ENCODE assay signal across 8 cellular contexts in genomic region chr1:109483658-109484518, GRCh38. TPM values are rescaled to one million over a fixed set of nuclear protein-coding genes. Genes with fewer than 3 reads are reported as not detected.
A peak's percentile ranks its signal among the peaks of the same experiment; 100 is the strongest.
DNase-seq lines count a peak whose midpoint lies in the region; ATAC-seq and TF ChIP-seq lines count a peak whose summit lies in the region.

A gene with protein sequence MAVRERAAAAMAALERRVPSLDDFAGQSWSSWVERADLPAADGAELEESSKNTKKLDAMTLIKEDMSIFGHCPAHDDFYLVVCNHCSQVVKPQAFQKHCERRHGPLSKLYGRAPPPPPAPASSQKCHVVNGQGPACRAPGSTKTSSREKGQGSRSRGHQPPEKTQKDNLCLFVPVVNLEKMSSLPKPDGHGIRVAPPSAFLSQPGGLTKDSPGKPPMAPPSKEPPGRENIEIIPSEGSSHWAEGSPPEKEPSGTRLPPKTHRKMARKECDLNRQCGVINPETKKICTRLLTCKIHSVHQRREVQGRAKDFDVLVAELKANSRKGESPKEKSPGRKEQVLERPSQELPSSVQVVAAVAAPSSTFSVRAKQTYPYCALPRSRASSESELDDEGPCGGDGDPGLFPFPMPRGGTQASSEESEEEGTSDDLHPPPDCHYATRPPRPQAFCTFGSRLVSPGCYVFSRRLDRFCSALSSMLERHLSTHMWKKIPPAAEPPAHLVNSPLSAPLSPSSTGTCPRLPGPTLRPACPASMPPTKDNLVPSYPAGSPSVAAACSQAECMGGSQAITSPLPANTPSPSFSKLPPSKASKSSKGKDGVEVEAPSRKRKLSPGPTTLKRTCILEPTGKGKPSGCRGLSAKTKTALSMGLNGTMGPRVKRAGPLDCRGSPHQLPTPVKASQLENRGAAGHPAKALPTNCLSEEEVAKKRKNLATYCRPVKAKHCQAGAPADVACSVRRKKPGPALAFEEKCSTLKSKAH (plus strand): TSS chr1:109483905. CDS start chr1:109483954, 49 bp downstream.

- TF ChIP-seq POLR2A in lower leg skin (IDR thresholded peaks at IDR 0.05): no peak

- peak within 1 kb of the TSS; percentile 89 to 97 for H3K4me3 Mint-ChIP-seq in CD14-positive monocyte

- WGBS in lower leg skin, 2 donors: 0 to 1% methylated on average over 38 of the region's 73 CpGs

- DNase-seq in CD14-positive monocyte (ENCODE audit: low spot score): peak; percentile 92
- DNase-seq in NCI-H748 treated with DMSO at 0.1 percent for 48 hours (lab: John Stamatoyannopoulos, UW): peak; percentile 64
- DNase-seq in activated CD4-positive, alpha-beta T cell treated with anti-CD3 and anti-CD28 coated beads, Interleukin-2, amount 50 U/mL, for 48 hours: peak; percentile 88 to 89
- DNase-seq in dermis blood vessel endothelial cell: peak; percentile 93
- peak; percentile 82 to 97 for DNase-seq in lower leg skin (ENCODE audit: low spot score in 2 of 2)
- DNase-seq in stimulated activated CD4-positive, alpha-beta T cell treated with anti-CD3 and anti-CD28 coated beads, Interleukin-4, amount 100 ng/mL, for 4 hours: peak; percentile 89 to 92

- no peaks in the 10 kb centered on the region for H3K9me3 Mint-ChIP-seq in CD14-positive monocyte

- peaks cover 10 to 17% of the 10 kb centered on the region in 2 donors for H3K36me3 Mint-ChIP-seq in CD14-positive monocyte

- peak within 1 kb of the TSS; percentile 36 for H3K4me3 ChIP-seq in lower leg skin (ENCODE audit: low read depth, poor library complexity, severe bottlenecking)

- H3K4me1 Mint-ChIP-seq in CD14-positive monocyte: peaks cover 27% of the 10 kb centered on the region

- intact Hi-C loops in CD14-positive monocyte (cut with micrococcal nuclease) (loop anchor here (2.0 to 5.0 kb wide), 2 partner anchors 57 kb away; partner anchors contain the start of gene PSMA5 (in 2 of the 2)), lower leg skin (cut with DNase I; ENCODE audit: low total_unique reads) (no loop called here)

- peak within 1 kb of the TSS; percentile 75 to 94 (median 88) for H3K27ac Mint-ChIP-seq in CD14-positive monocyte

- TF ChIP-seq CTCF in CD14-positive monocyte (IDR thresholded peaks at IDR 0.05) (no peak), lower leg skin (IDR thresholded peaks at IDR 0.05) (no peak)

- ATAC-seq in GM19397 (IDR thresholded peaks at IDR 0.05; ENCODE audit: unreplicated experiment) (peak; percentile 81), HG03558 (IDR thresholded peaks at IDR 0.05; ENCODE audit: extremely low read depth, unreplicated experiment) (peak; percentile 58)

- peaks cover 30 to 38% (median 31%) of the 10 kb centered on the region in 3 donors for H3K27me3 Mint-ChIP-seq in CD14-positive monocyte (ENCODE audit: low read depth in 3 of 3)

RNA-seq across cellular contexts. Expression of the gene that starts here (rescaled TPM):
- polyA plus RNA-seq in CD14-positive monocyte: 1 to 10 TPM; 1.1 to 1.7 TPM
- total RNA-seq in dermis blood vessel endothelial cell (1.3 and 1.5 TPM in 2 replicates), lower leg skin (1 to 10 TPM; 4.3 to 7.8 (median 4.8) TPM)

Comparison
In these comparisons a context has a peak if more than half of its experiments do, and no peak if none do; other contexts are left out.
1. Peak in every context shown above with its lines: DNase-seq, ATAC-seq and H3K4me3 ChIP-seq.